In genomic region chrX:149512225-149512885, GRCh38 we compare ENCODE assay signal across 1 cellular context.
TF ChIP-seq lines count a peak whose summit lies in the region.

No MANE protein-coding gene starts in this region.

TF ChIP-seq in HepG2, 621 proteins besides CTCF, POLR2A, EP300 and RAD21:
- TF ChIP-seq, protein P1, sequence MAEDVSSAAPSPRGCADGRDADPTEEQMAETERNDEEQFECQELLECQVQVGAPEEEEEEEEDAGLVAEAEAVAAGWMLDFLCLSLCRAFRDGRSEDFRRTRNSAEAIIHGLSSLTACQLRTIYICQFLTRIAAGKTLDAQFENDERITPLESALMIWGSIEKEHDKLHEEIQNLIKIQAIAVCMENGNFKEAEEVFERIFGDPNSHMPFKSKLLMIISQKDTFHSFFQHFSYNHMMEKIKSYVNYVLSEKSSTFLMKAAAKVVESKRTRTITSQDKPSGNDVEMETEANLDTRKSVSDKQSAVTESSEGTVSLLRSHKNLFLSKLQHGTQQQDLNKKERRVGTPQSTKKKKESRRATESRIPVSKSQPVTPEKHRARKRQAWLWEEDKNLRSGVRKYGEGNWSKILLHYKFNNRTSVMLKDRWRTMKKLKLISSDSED (CRISPR knock-in tag; IDR thresholded peaks at IDR 0.05) = no peak
- TF ChIP-seq ZNF770 (CRISPR knock-in tag; IDR thresholded peaks at IDR 0.05) (peak; percentile 59), ZNF768 (CRISPR knock-in tag; IDR thresholded peaks at IDR 0.05) (peak; percentile 59; the same call in 1 of the 2 replicates), SMC3 (IDR thresholded peaks at IDR 0.05; ENCODE audit: low read length) (peak; percentile 67), ARNT (IDR thresholded peaks at IDR 0.05) (no peak), STAG1 (CRISPR knock-in tag; IDR thresholded peaks at IDR 0.05) (peak; percentile 36)
- TF ChIP-seq, protein P2, sequence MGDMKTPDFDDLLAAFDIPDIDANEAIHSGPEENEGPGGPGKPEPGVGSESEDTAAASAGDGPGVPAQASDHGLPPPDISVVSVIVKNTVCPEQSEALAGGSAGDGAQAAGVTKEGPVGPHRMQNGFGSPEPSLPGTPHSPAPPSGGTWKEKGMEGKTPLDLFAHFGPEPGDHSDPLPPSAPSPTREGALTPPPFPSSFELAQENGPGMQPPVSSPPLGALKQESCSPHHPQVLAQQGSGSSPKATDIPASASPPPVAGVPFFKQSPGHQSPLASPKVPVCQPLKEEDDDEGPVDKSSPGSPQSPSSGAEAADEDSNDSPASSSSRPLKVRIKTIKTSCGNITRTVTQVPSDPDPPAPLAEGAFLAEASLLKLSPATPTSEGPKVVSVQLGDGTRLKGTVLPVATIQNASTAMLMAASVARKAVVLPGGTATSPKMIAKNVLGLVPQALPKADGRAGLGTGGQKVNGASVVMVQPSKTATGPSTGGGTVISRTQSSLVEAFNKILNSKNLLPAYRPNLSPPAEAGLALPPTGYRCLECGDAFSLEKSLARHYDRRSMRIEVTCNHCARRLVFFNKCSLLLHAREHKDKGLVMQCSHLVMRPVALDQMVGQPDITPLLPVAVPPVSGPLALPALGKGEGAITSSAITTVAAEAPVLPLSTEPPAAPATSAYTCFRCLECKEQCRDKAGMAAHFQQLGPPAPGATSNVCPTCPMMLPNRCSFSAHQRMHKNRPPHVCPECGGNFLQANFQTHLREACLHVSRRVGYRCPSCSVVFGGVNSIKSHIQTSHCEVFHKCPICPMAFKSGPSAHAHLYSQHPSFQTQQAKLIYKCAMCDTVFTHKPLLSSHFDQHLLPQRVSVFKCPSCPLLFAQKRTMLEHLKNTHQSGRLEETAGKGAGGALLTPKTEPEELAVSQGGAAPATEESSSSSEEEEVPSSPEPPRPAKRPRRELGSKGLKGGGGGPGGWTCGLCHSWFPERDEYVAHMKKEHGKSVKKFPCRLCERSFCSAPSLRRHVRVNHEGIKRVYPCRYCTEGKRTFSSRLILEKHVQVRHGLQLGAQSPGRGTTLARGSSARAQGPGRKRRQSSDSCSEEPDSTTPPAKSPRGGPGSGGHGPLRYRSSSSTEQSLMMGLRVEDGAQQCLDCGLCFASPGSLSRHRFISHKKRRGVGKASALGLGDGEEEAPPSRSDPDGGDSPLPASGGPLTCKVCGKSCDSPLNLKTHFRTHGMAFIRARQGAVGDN (CRISPR knock-in tag; IDR thresholded peaks at IDR 0.05) = no peak
- TF ChIP-seq, protein P3, sequence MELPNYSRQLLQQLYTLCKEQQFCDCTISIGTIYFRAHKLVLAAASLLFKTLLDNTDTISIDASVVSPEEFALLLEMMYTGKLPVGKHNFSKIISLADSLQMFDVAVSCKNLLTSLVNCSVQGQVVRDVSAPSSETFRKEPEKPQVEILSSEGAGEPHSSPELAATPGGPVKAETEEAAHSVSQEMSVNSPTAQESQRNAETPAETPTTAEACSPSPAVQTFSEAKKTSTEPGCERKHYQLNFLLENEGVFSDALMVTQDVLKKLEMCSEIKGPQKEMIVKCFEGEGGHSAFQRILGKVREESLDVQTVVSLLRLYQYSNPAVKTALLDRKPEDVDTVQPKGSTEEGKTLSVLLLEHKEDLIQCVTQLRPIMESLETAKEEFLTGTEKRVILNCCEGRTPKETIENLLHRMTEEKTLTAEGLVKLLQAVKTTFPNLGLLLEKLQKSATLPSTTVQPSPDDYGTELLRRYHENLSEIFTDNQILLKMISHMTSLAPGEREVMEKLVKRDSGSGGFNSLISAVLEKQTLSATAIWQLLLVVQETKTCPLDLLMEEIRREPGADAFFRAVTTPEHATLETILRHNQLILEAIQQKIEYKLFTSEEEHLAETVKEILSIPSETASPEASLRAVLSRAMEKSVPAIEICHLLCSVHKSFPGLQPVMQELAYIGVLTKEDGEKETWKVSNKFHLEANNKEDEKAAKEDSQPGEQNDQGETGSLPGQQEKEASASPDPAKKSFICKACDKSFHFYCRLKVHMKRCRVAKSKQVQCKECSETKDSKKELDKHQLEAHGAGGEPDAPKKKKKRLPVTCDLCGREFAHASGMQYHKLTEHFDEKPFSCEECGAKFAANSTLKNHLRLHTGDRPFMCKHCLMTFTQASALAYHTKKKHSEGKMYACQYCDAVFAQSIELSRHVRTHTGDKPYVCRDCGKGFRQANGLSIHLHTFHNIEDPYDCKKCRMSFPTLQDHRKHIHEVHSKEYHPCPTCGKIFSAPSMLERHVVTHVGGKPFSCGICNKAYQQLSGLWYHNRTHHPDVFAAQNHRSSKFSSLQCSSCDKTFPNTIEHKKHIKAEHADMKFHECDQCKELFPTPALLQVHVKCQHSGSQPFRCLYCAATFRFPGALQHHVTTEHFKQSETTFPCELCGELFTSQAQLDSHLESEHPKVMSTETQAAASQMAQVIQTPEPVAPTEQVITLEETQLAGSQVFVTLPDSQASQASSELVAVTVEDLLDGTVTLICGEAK (IDR thresholded peaks at IDR 0.05) = no peak
- TF ChIP-seq, protein P3 (CRISPR knock-in tag; IDR thresholded peaks at IDR 0.05) = no peak
- TF ChIP-seq, protein P4, sequence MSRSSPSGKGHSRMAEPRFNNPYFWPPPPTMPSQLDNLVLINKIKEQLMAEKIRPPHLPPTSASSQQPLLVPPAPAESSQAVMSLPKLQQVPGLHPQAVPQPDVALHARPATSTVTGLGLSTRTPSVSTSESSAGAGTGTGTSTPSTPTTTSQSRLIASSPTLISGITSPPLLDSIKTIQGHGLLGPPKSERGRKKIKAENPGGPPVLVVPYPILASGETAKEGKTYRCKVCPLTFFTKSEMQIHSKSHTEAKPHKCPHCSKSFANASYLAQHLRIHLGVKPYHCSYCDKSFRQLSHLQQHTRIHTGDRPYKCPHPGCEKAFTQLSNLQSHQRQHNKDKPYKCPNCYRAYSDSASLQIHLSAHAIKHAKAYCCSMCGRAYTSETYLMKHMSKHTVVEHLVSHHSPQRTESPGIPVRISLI (CRISPR knock-in tag; IDR thresholded peaks at IDR 0.05; ENCODE audit: borderline replicate concordance) = peak; percentile 56; the same call in 1 of the 2 replicates
TF ChIP-seq in HepG2: peak in this region for 5.
